In the genomic region with DNA sequence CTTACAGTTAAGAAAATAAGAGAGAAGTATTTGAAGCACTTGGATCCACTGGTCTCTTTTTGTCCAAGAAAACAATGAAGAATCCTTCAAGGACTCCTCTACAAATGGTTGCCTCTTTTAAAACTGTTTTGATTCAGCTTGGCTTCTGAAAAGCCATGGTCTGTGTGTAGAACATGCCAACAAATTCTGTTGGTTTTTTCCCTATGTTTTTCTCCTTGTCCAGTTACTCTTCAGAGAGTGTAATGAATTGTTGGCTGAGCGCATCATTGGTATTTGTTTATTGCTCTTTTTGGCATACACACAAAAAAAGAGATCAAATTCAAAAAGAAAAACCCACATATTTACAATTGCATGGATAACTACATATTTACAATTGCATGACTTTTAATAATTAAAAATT, we compare ENCODE assay signal across 16 cellular contexts. TPM values are rescaled to one million over a fixed set of nuclear protein-coding genes. Genes with fewer than 3 reads are reported as not detected.
DNase-seq lines count a peak whose midpoint lies in the region; ATAC-seq and TF ChIP-seq lines count a peak whose summit lies in the region.
"Had no signal": no experiment of that assay in that cellular context is flagged by ENCODE, and none has a peak within 500 bp of the region (broad histone marks: within the 10 kb centered on the region; RNA-seq: fewer than 3 reads in every experiment).

A gene with protein sequence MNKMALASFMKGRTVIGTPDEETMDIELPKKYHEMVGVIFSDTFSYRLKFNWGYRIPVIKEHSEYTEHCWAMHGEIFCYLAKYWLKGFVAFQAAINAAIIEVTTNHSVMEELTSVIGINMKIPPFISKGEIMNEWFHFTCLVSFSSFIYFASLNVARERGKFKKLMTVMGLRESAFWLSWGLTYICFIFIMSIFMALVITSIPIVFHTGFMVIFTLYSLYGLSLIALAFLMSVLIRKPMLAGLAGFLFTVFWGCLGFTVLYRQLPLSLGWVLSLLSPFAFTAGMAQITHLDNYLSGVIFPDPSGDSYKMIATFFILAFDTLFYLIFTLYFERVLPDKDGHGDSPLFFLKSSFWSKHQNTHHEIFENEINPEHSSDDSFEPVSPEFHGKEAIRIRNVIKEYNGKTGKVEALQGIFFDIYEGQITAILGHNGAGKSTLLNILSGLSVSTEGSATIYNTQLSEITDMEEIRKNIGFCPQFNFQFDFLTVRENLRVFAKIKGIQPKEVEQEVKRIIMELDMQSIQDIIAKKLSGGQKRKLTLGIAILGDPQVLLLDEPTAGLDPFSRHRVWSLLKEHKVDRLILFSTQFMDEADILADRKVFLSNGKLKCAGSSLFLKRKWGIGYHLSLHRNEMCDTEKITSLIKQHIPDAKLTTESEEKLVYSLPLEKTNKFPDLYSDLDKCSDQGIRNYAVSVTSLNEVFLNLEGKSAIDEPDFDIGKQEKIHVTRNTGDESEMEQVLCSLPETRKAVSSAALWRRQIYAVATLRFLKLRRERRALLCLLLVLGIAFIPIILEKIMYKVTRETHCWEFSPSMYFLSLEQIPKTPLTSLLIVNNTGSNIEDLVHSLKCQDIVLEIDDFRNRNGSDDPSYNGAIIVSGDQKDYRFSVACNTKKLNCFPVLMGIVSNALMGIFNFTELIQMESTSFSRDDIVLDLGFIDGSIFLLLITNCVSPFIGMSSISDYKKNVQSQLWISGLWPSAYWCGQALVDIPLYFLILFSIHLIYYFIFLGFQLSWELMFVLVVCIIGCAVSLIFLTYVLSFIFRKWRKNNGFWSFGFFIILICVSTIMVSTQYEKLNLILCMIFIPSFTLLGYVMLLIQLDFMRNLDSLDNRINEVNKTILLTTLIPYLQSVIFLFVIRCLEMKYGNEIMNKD (N-terminal part only) (minus strand): TSS at position 249 of the 400 bp plus-strand sequence. CDS start 3,466 bp downstream, outside the sequence.

- peak within 1 kb of the TSS; percentile 50 for H3K27ac Mint-ChIP-seq in activated naive CD4-positive, alpha-beta T cell treated with anti-CD3 and anti-CD28 coated beads, Interleukin-2, amount 10 ng/mL, durations not matched to agents 7 days and 5 days
- no peak within 1 kb of the TSS for H3K27ac Mint-ChIP-seq in activated T-helper 17 cell treated with anti-CD3 and anti-CD28 coated beads, Interleukin-2, amount 50 U/mL, for 72 hours
- H3K27ac Mint-ChIP-seq: mesothelial cell of epicardium had no signal

- no peak for DNase-seq in activated naive CD4-positive, alpha-beta T cell treated with anti-CD3 and anti-CD28 coated beads, Interleukin-2, amount 10 ng/mL, durations not matched to agents 7 days and 5 days
- DNase-seq in activated naive CD4-positive, alpha-beta T cell (lab: John Stamatoyannopoulos, UW), result no peak
- DNase-seq in Right ventricle myocardium superior (no peak), omental fat pad (ENCODE audit: low spot score) (no peak), aorta (no peak)
- DNase-seq: activated CD4-positive, alpha-beta T cell treated with anti-CD3 and anti-CD28 coated beads for 4 hours; activated T-cell treated with anti-CD3 and anti-CD28 coated beads, Interleukin-2, amount 50 U/mL, for 1 hour; CD8-positive, alpha-beta memory T cell; colonic mucosa; NCI-H2029; pancreas had no signal

- H3K9me3 Mint-ChIP-seq in activated naive CD4-positive, alpha-beta T cell treated with anti-CD3 and anti-CD28 coated beads, Interleukin-2, amount 10 ng/mL, durations not matched to agents 7 days and 5 days, result peaks cover 5% of the 10 kb centered on the region
- peaks cover 9% of the 10 kb centered on the region for H3K9me3 Mint-ChIP-seq in activated T-helper 17 cell treated with anti-CD3 and anti-CD28 coated beads, Interleukin-2, amount 50 U/mL, for 72 hours

- intact Hi-C loops in Right ventricle myocardium superior (cut with DNase I), result no loop called here
- intact Hi-C loops in aorta (cut with DNase I), result no loop called here

- 55 to 85% methylated on average over 1 of the region's 1 CpG for WGBS in aorta, 2 donors

- no peak within 1 kb of the TSS for H3K4me3 ChIP-seq in aorta (ENCODE audit: low read length in 2 of 2)
- H3K4me3 ChIP-seq: colonic mucosa, pancreas had no signal

- no peak within 1 kb of the TSS for H3K27ac ChIP-seq in aorta (ENCODE audit: low read depth in 1 of 2, low read length in 2 of 2)
- H3K27ac ChIP-seq: 22Rv1, colonic mucosa, pancreas had no signal

- no peak for TF ChIP-seq CTCF in omental fat pad (IDR thresholded peaks at IDR 0.05)

- no peaks in the 10 kb centered on the region for H3K36me3 ChIP-seq in aorta (ENCODE audit: control insufficient read depth in 1 of 2, insufficient read depth in 2 of 2, low read length in 1 of 2)
- H3K36me3 ChIP-seq: colonic mucosa, pancreas had no signal

- no peaks in the 10 kb centered on the region for H3K27me3 ChIP-seq in aorta (ENCODE audit: control insufficient read depth in 1 of 2, insufficient read depth in 2 of 2, low read length in 1 of 2)
- H3K27me3 ChIP-seq: colonic mucosa, pancreas had no signal

- CTCF ChIA-PET in activated naive CD4-positive, alpha-beta T cell treated with anti-CD3 and anti-CD28 coated beads, Interleukin-2, amount 10 ng/mL, durations not matched to agents 7 days and 5 days (lab: Charles Lee), result no interaction called here

- H3K4me3 Mint-ChIP-seq in activated naive CD4-positive, alpha-beta T cell treated with anti-CD3 and anti-CD28 coated beads, Interleukin-2, amount 10 ng/mL, durations not matched to agents 7 days and 5 days, result no peak within 1 kb of the TSS
- no peak within 1 kb of the TSS for H3K4me3 Mint-ChIP-seq in activated T-helper 17 cell treated with anti-CD3 and anti-CD28 coated beads, Interleukin-2, amount 50 U/mL, for 72 hours
- H3K4me3 Mint-ChIP-seq: CD8-positive, alpha-beta memory T cell; mesothelial cell of epicardium had no signal

- peaks cover 5% of the 10 kb centered on the region for H3K27me3 Mint-ChIP-seq in activated naive CD4-positive, alpha-beta T cell treated with anti-CD3 and anti-CD28 coated beads, Interleukin-2, amount 10 ng/mL, durations not matched to agents 7 days and 5 days
- no peaks in the 10 kb centered on the region for H3K27me3 Mint-ChIP-seq in activated T-helper 17 cell treated with anti-CD3 and anti-CD28 coated beads, Interleukin-2, amount 50 U/mL, for 72 hours

- ATAC-seq in Right ventricle myocardium superior (ENCODE audit: poor library complexity) (peak; percentile 60), omental fat pad (ENCODE audit: low FRiP score) (no peak), aorta (ENCODE audit: low FRiP score) (peak; percentile 53), HG02870 (IDR thresholded peaks at IDR 0.05; ENCODE audit: unreplicated experiment) (no peak), GM21717 (IDR thresholded peaks at IDR 0.05; ENCODE audit: unreplicated experiment) (no peak)
- ATAC-seq in activated T-helper 17 cell treated with anti-CD3 and anti-CD28 coated beads, Interleukin-2, amount 50 U/mL, for 72 hours (replicated peaks), result no peak

- no peaks in the 10 kb centered on the region for H3K36me3 Mint-ChIP-seq in activated naive CD4-positive, alpha-beta T cell treated with anti-CD3 and anti-CD28 coated beads, Interleukin-2, amount 10 ng/mL, durations not matched to agents 7 days and 5 days
- no peaks in the 10 kb centered on the region for H3K36me3 Mint-ChIP-seq in activated T-helper 17 cell treated with anti-CD3 and anti-CD28 coated beads, Interleukin-2, amount 50 U/mL, for 72 hours (ENCODE audit: low read depth)
- H3K36me3 Mint-ChIP-seq: mesothelial cell of epicardium had no signal

- H3K4me1 ChIP-seq in aorta (ENCODE audit: control insufficient read depth in 1 of 2, insufficient read depth in 2 of 2, low read length in 2 of 2), result no peaks in the 10 kb centered on the region
- H3K4me1 ChIP-seq: colonic mucosa, pancreas had no signal

- no peaks in the 10 kb centered on the region for H3K9me3 ChIP-seq in aorta (ENCODE audit: control insufficient read depth, low read length)
- H3K9me3 ChIP-seq: colonic mucosa, pancreas had no signal

- peaks cover 7% of the 10 kb centered on the region for H3K4me1 Mint-ChIP-seq in activated naive CD4-positive, alpha-beta T cell treated with anti-CD3 and anti-CD28 coated beads, Interleukin-2, amount 10 ng/mL, durations not matched to agents 7 days and 5 days
- H3K4me1 Mint-ChIP-seq in activated T-helper 17 cell treated with anti-CD3 and anti-CD28 coated beads, Interleukin-2, amount 50 U/mL, for 72 hours, result peaks cover 5% of the 10 kb centered on the region
- H3K4me1 Mint-ChIP-seq: mesothelial cell of epicardium had no signal

RNA-seq across cellular contexts. Expression of the gene that starts here (rescaled TPM):
- total RNA-seq in Right ventricle myocardium superior (6.9 TPM), omental fat pad (10 to 100 TPM in 3 of 4 donors, 1 to 10 TPM in 1; 2.5 to 86.1 (median 22.0) TPM), aorta (100 to 1,000 TPM in 1 of 2 donors, 1 to 10 TPM in 1; 6.3 to 137 TPM)
- polyA plus RNA-seq in aorta, result 10 to 100 TPM in 1 of 2 donors, 1 to 10 TPM in 1; 1.5 to 10.4 TPM
- 1 to 10 TPM; 1.1 to 5.1 TPM for total RNA-seq in activated T-helper 17 cell treated with anti-CD3 and anti-CD28 coated beads, Interleukin-2, amount 50 U/mL, for 72 hours
- polyA plus RNA-seq: CD8-positive, alpha-beta memory T cell had no signal

Comparison
In these comparisons a context has a peak if more than half of its experiments do, and no peak if none do; other contexts are left out.
1. ATAC-seq: peak in Right ventricle myocardium superior (single experiment) and aorta (single experiment); none in omental fat pad (single experiment), HG02870 (single experiment), activated T-helper 17 cell treated with anti-CD3 and anti-CD28 coated beads, Interleukin-2, amount 50 U/mL, for 72 hours (single experiment) and GM21717 (single experiment).